In the genomic region with DNA sequence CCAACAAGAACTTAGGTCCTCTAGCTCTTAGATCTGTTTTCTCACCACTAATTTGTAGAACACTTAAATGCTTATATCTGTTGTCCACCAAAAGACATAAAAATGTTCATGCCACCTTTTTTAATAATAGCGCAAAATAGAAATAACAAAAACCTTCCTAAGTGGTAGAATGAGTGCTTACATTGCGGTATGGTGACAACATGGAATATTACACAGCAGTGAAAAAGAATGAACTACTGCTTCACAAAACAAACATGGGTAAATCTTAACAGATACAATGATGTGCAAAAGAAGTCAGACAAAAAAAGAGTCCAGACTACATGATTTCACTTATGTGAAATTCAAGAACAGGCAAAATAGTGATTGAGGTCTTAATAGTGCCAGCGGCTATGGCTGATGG, we compare ENCODE assay signal across 28 cellular contexts.
"Had no signal": no experiment of that assay in that cellular context is flagged by ENCODE, and none has a peak within 500 bp of the region (broad histone marks: within the 10 kb centered on the region; RNA-seq: fewer than 3 reads in every experiment).

No MANE protein-coding gene starts in this region.

- DNase-seq: colonic mucosa; cortex of kidney; dermis blood vessel endothelial cell; dorsolateral prefrontal cortex; effector CD4-positive, alpha-beta T cell; effector CD8-positive, alpha-beta T cell; effector memory CD4-positive, alpha-beta T cell; effector memory CD8-positive, alpha-beta T cell; endodermal cell; erythroblast; esophagus squamous epithelium; foreskin fibroblast; foreskin keratinocyte; foreskin melanocyte; gastrocnemius medialis; glutamatergic neuron; head of caudate nucleus; heart left ventricle; heart right ventricle had no signal

- H3K9me3 ChIP-seq: colonic mucosa, esophagus muscularis mucosa, esophagus squamous epithelium, gastrocnemius medialis, gastroesophageal sphincter had no signal

- H3K27me3 ChIP-seq: colonic mucosa, esophagus muscularis mucosa, foreskin keratinocyte, gastrocnemius medialis, gastroesophageal sphincter, heart left ventricle had no signal

- H3K4me3 ChIP-seq: colonic mucosa, coronary artery, dorsolateral prefrontal cortex, esophagus muscularis mucosa, esophagus squamous epithelium, gastrocnemius medialis, gastroesophageal sphincter, heart left ventricle, heart right ventricle, hepatocyte had no signal

- FAIRE-seq: endometrium, endothelial cell of umbilical vein, frontal cortex had no signal

- H3K4me1 ChIP-seq: esophagus muscularis mucosa, esophagus squamous epithelium, foreskin keratinocyte, gastrocnemius medialis, gastroesophageal sphincter, heart left ventricle, heart right ventricle had no signal

- H2AFZ ChIP-seq: hepatocyte had no signal

- ATAC-seq: effector memory CD8-positive, alpha-beta T cell; esophagus mucosa; foreskin keratinocyte; gastrocnemius medialis; gastroesophageal sphincter; heart left ventricle; heart right ventricle had no signal

- H3K79me2 ChIP-seq: hepatocyte had no signal

- H3K27ac ChIP-seq: colonic mucosa, coronary artery, dorsolateral prefrontal cortex, epithelial cell of prostate, esophagus muscularis mucosa, esophagus squamous epithelium, foreskin keratinocyte, gastrocnemius medialis, gastroesophageal sphincter, heart left ventricle, heart right ventricle, hepatocyte had no signal

- H3K36me3 ChIP-seq: colonic mucosa, esophagus muscularis mucosa, esophagus squamous epithelium, gastrocnemius medialis, gastroesophageal sphincter, heart left ventricle, heart right ventricle had no signal

- H3K4me2 ChIP-seq: hepatocyte had no signal
